12 cellular contexts compared by ENCODE assay signal in the genomic region with DNA sequence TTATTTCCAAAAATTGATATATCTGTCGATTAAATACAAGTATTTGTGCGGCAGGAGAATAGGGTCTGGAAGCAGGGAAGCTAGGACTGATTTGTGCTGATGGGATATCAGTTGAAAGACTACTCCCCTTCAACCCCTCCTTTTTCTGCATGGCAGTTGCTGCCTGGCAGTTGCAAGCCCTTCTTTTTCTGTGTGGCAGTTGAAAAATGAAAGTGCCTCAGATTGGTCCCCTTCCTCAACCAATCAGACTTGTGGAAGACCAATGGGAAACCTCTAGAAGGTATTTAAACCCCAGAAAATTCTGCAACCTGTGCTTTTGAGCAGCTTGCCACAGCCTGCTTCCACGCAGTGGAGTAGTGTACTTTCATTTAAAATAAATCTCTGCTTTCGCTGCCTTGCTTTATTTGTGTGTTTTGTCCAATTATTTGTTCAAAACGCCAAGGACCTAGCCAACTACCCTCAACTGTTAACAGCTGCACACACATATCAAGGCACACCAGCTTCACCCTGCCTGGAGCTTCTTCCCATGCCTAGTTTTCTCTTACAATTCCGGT. TPM values are rescaled to one million over a fixed set of nuclear protein-coding genes. Genes with fewer than 3 reads are reported as not detected.
DNase-seq lines count a peak whose midpoint lies in the region; ATAC-seq, FAIRE-seq and TF ChIP-seq lines count a peak whose summit lies in the region.
"Had no signal": no experiment of that assay in that cellular context is flagged by ENCODE, and none has a peak within 500 bp of the region (broad histone marks: within the 10 kb centered on the region; RNA-seq: fewer than 3 reads in every experiment).

No MANE protein-coding gene starts in this region.

- TF ChIP-seq CTCF in GM12864 (IDR thresholded peaks at IDR 0.05; ENCODE audit: low read depth, low read length, missing control alignments) (no peak), SU-DHL-6 (IDR thresholded peaks at IDR 0.05; ENCODE audit: insufficient read depth, low read length, poor library complexity, severe bottlenecking) (no peak)

- DNase-seq in CD4-positive, CD25-positive, alpha-beta regulatory T cell, result no peak
- DNase-seq in GM12864 (ENCODE audit: low read depth), result no peak
- DNase-seq in globus pallidus (ENCODE audit: low spot score), result peak; percentile 36
- DNase-seq in KG1 (lab: John Stamatoyannopoulos, UW), result no peak
- DNase-seq in RCC 7860 (ENCODE audit: low spot score), result no peak
- no peak for DNase-seq in NCI-H1092 (lab: John Stamatoyannopoulos, UW)

- no peak overlapping the region; the same call in 1 of the 2 replicates for H3K9ac ChIP-seq in SU-DHL-6 (ENCODE audit: low read length)

- peak overlapping the region; percentile 99 for H3K4me2 ChIP-seq in SU-DHL-6 (ENCODE audit: low read depth, low read length, poor library complexity, severe bottlenecking)

- H3K4me1 ChIP-seq in CD4-positive, CD25-positive, alpha-beta regulatory T cell (ENCODE audit: control insufficient read depth, insufficient read depth, low read length, poor library complexity, severe bottlenecking), result peaks cover 29% of the 10 kb centered on the region

- peak overlapping the region; percentile 98 to 100 (median 98) for H3K4me3 Mint-ChIP-seq in CD4-positive, CD25-positive, alpha-beta regulatory T cell

- no peak for ATAC-seq in CD4-positive, CD25-positive, alpha-beta regulatory T cell (ENCODE audit: low read depth in 2 of 2)
- ATAC-seq in GM21737 (IDR thresholded peaks at IDR 0.05; ENCODE audit: unreplicated experiment), result no peak

- peak overlapping the region in 2 of 3 donors; percentile 40 to 93 for H3K27ac Mint-ChIP-seq in CD4-positive, CD25-positive, alpha-beta regulatory T cell

- no peak for FAIRE-seq in RCC 7860 (lab: Jason Lieb, UNC)
- FAIRE-seq: HTR-8/SVneo had no signal

- no peaks in the 10 kb centered on the region for H3K36me3 ChIP-seq in CD4-positive, CD25-positive, alpha-beta regulatory T cell (ENCODE audit: control insufficient read depth, insufficient read depth, low read length)
- no peaks in the 10 kb centered on the region; the same call in 1 of the 2 replicates for H3K36me3 ChIP-seq in SU-DHL-6 (ENCODE audit: low read length)
- H3K36me3 ChIP-seq: tibial artery had no signal

- peak overlapping the region; percentile 16 for H2AFZ ChIP-seq in SU-DHL-6 (ENCODE audit: low read depth, low read length, severe bottlenecking)

- H3K27me3 ChIP-seq in CD4-positive, CD25-positive, alpha-beta regulatory T cell (ENCODE audit: control insufficient read depth, insufficient read depth, low read length), result no peaks in the 10 kb centered on the region
- H3K27me3 ChIP-seq in SU-DHL-6 (ENCODE audit: low read length), result no peaks in the 10 kb centered on the region
- H3K27me3 ChIP-seq: tibial artery had no signal

- H3K27ac ChIP-seq in CD4-positive, CD25-positive, alpha-beta regulatory T cell (ENCODE audit: insufficient read depth, low read length, poor library complexity, severe bottlenecking), result no peak overlapping the region
- H3K27ac ChIP-seq in SU-DHL-6 (ENCODE audit: low read depth, low read length), result peak overlapping the region; percentile 81; the same call in 1 of the 2 replicates

- no peaks in the 10 kb centered on the region for H3K9me3 ChIP-seq in CD4-positive, CD25-positive, alpha-beta regulatory T cell (ENCODE audit: control insufficient read depth in 2 of 2, low read length in 2 of 2)
- no peaks in the 10 kb centered on the region for H3K9me3 ChIP-seq in SU-DHL-6 (ENCODE audit: insufficient read depth, low read length)
- H3K9me3 ChIP-seq: tibial artery had no signal

- H3K9me2 ChIP-seq in SU-DHL-6 (replicated peaks; ENCODE audit: insufficient read depth, low read length), result no peaks in the 10 kb centered on the region

- H4K20me1 ChIP-seq in SU-DHL-6 (ENCODE audit: low read depth, low read length), result peaks cover 11% of the 10 kb centered on the region

- no peaks in the 10 kb centered on the region for H3K36me3 Mint-ChIP-seq in CD4-positive, CD25-positive, alpha-beta regulatory T cell

- peaks cover 36% of the 10 kb centered on the region for H3F3A ChIP-seq in SU-DHL-6 (ENCODE audit: insufficient read depth)

- no peaks in the 10 kb centered on the region for H3K9me3 Mint-ChIP-seq in CD4-positive, CD25-positive, alpha-beta regulatory T cell

- peaks cover 22 to 36% (median 28%) of the 10 kb centered on the region in 4 donors for H3K4me1 Mint-ChIP-seq in CD4-positive, CD25-positive, alpha-beta regulatory T cell

- peak overlapping the region; percentile 58 for H3K4me3 ChIP-seq in CD4-positive, CD25-positive, alpha-beta regulatory T cell (ENCODE audit: low read depth, low read length)
- H3K4me3 ChIP-seq in GM12864 (ENCODE audit: low read depth, low read length) (peak overlapping the region; percentile 89; the same call in 1 of the 2 replicates), SU-DHL-6 (ENCODE audit: insufficient read depth, low read length, poor library complexity, severe bottlenecking) (peak overlapping the region; percentile 93)

- H3K27me3 Mint-ChIP-seq in CD4-positive, CD25-positive, alpha-beta regulatory T cell, result peaks cover 21% of the 10 kb centered on the region

- peaks cover 36% of the 10 kb centered on the region for H3K79me2 ChIP-seq in SU-DHL-6 (ENCODE audit: insufficient read depth, low read length)

RNA-seq across cellular contexts. Expression of a gene that starts 1.5 kb away (rescaled TPM):
- total RNA-seq in CD4-positive, CD25-positive, alpha-beta regulatory T cell, result 10.4 TPM
- 10 to 100 TPM; 14.4 to 20.7 (median 15.6) TPM for polyA plus RNA-seq in CD4-positive, CD25-positive, alpha-beta regulatory T cell

RNA-seq across cellular contexts. Expression of a gene that starts 19.5 kb away (rescaled TPM):
- not detected for total RNA-seq in CD4-positive, CD25-positive, alpha-beta regulatory T cell
- not detected for polyA plus RNA-seq in CD4-positive, CD25-positive, alpha-beta regulatory T cell
- total RNA-seq: epithelial cell of proximal tubule, kidney epithelial cell had no signal
